Comparison of ENCODE assay signal across 20 cellular contexts in the genomic region with DNA sequence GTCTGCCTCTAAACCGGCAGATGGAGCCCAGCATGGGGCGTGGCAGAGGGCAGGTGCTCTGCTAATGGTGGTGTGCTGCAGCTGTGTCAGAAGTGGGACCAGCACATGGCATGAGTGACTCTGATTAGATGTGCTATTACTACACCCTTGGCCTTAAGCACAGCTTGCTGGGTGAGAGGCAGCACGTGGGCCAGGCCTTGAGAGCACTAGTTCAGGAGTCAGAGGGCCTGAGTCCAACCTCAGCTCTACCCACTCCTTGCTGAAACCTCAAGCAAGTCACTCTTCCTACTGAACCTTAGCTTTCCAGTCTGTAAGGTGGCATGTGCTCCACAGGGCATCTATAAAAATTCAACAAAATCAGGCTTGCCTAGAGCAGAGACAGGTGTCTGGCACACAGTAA. TPM values are rescaled to one million over a fixed set of nuclear protein-coding genes. Genes with fewer than 3 reads are reported as not detected.
"Had no signal": no experiment of that assay in that cellular context is flagged by ENCODE, and none has a peak within 500 bp of the region (broad histone marks: within the 10 kb centered on the region; RNA-seq: fewer than 3 reads in every experiment).

No MANE protein-coding gene starts in this region.

- H3K27ac ChIP-seq: ascending aorta, esophagus muscularis mucosa, sigmoid colon, suprapubic skin had no signal

- H3K9me3 ChIP-seq: ascending aorta, esophagus muscularis mucosa, sigmoid colon, suprapubic skin had no signal

- ATAC-seq: activated naive CD8-positive, alpha-beta T cell treated with anti-CD3 and anti-CD28 coated beads, Interleukin-2, amount 50 U/mL, for 24 hours; activated T-cell treated with anti-CD3 and anti-CD28 coated beads, Interleukin-2, amount 50 U/mL, for 72 hours; left lobe of liver had no signal

- H3K4me3 ChIP-seq: ascending aorta, esophagus muscularis mucosa, sigmoid colon, suprapubic skin had no signal

- DNase-seq: activated CD4-positive, alpha-beta memory T cell treated with anti-CD3 and anti-CD28 coated beads for 36 hours; activated CD4-positive, alpha-beta T cell treated with anti-CD3 and anti-CD28 coated beads for 1 hour; activated naive CD4-positive, alpha-beta T cell; activated naive CD8-positive, alpha-beta T cell treated with anti-CD3 and anti-CD28 coated beads, Interleukin-2, amount 50 U/mL, for 24 hours; activated T-cell treated with anti-CD3 and anti-CD28 coated beads, Interleukin-2, amount 50 U/mL, for 72 hours; head of caudate nucleus; nephron progenitor cell; sigmoid colon; stimulated activated CD4-positive, alpha-beta T cell treated with anti-CD3 and anti-CD28 coated beads, Interleukin-2, amount 100 ng/mL, for 24 hours; stimulated activated naive B cell treated with anti-CD40 and anti-IgM and Interleukin-4, amounts not matched to agents 10 μg/mL and 1 μg/mL and 100 μg/mL, for 72 hours had no signal

- H3K27me3 ChIP-seq: ascending aorta, esophagus muscularis mucosa, sigmoid colon, suprapubic skin had no signal

RNA-seq across cellular contexts. Expression of a gene that starts 35.9 kb away (rescaled TPM):
- total RNA-seq: activated CD4-positive, alpha-beta memory T cell treated with anti-CD3 and anti-CD28 coated beads for 36 hours; ascending aorta; bronchial epithelial cell; sigmoid colon; ureter had no signal

RNA-seq across cellular contexts. Expression of a gene that starts 44.2 kb away (rescaled TPM):
- total RNA-seq: activated CD4-positive, alpha-beta memory T cell treated with anti-CD3 and anti-CD28 coated beads for 36 hours; activated T-cell treated with anti-CD3 and anti-CD28 coated beads, Interleukin-2, amount 50 U/mL, for 72 hours; ascending aorta; bronchial epithelial cell; chondrocyte; esophagus muscularis mucosa; fibroblast of villous mesenchyme; left lobe of liver; mucosa of gallbladder; pulmonary artery endothelial cell; suprapubic skin; ureter had no signal
